ENCODE assay signal across 7 cellular contexts in the genomic region with DNA sequence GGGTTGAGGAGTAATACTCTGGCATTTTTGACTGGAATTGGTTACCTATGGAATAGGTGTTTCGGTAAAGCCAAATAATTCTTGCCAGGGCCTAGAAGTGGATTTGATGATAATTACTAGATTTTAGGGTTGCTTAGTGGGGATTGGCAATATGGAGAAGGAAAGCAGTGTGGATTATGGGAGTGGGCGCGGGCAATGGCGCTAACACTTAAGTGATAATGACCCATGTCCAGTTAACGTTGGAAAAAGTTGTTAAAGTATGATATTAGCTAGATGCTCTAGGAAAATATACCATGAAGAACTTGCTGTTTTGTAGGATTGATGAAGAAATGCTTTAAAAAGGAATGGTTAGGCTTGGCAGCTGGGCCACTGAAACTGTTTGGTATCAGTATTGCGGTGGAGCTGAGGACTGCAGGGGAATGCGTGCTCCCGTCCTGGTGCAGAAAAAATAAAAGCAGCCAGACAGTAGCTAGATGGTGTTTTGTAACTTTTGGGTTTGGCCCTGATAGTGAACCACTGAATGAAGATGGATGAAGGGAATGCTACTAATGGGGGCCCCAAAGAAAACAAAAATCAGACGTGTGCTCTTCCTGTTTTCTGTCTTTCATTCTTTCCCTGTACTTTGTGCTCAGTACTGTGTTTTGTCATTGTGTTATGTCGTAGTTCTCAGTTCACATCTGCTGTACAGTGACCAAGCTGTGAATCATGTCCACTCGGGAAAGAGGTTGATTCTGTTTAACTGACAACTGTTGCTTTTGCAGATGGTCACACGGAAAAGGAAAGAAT. TPM values are rescaled to one million over a fixed set of nuclear protein-coding genes. Genes with fewer than 3 reads are reported as not detected.
DNase-seq lines count a peak whose midpoint lies in the region; TF ChIP-seq lines count a peak whose summit lies in the region.

No MANE protein-coding gene starts in this region.

- in situ Hi-C loops in GM23248 (cut with MboI) = no loop called here

- H3K4me3 ChIP-seq in GM12865 (ENCODE audit: low read depth, low read length) (peak overlapping the region; percentile 87), GM23248 (peak overlapping the region; percentile 92), foreskin fibroblast (ENCODE audit: low read depth in 1 of 2, low read length in 2 of 2) (peak overlapping the region; percentile 78 to 94), neutrophil (ENCODE audit: low read depth in 1 of 2, low read length in 1 of 2) (peak overlapping the region; percentile 88 to 96)

- DNase-seq in GM12865 (ENCODE audit: low read depth) (peak; percentile 42), GM23248 (peak; percentile 82), M059J (ENCODE audit: low read depth) (peak; percentile 47), foreskin fibroblast (peak; percentile 44 to 73), NCI-H2196 treated with DMSO at 0.1 percent for 48 hours (lab: John Stamatoyannopoulos, UW; ENCODE audit: unreplicated experiment) (no peak)
- peak; percentile 35 for DNase-seq in activated T-cell treated with anti-CD3 and anti-CD28 coated beads, Interleukin-2, amount 50 U/mL, for 24 hours

- H3K36me3 ChIP-seq in GM23248 (ENCODE audit: low read depth) = no peaks in the 10 kb centered on the region
- H3K36me3 ChIP-seq in neutrophil = no peaks in the 10 kb centered on the region

- peak overlapping the region; percentile 86 for H2AFZ ChIP-seq in GM23248

- H3K4me2 ChIP-seq in GM23248 (ENCODE audit: unreplicated experiment) = peak overlapping the region; percentile 89

- peaks cover 29% of the 10 kb centered on the region for H3F3A ChIP-seq in GM23248 (ENCODE audit: insufficient read depth)

- H3K9me3 Mint-ChIP-seq in activated T-cell treated with anti-CD3 and anti-CD28 coated beads, Interleukin-2, amount 50 U/mL, for 24 hours = no peaks in the 10 kb centered on the region

- peaks cover 31% of the 10 kb centered on the region for H3K4me1 Mint-ChIP-seq in activated T-cell treated with anti-CD3 and anti-CD28 coated beads, Interleukin-2, amount 50 U/mL, for 24 hours (ENCODE audit: low read depth)

- WGBS in GM23248 (ENCODE audit: low coverage in 1 of 2, low lambda C conversion rate in 2 of 2, missing lambda C conversion rate in 2 of 2), 2 experiments = 0 to 2% methylated on average over 12 of the region's 12 CpGs

- H3K27me3 ChIP-seq in GM23248 (replicated peaks; ENCODE audit: insufficient read depth) = no peaks in the 10 kb centered on the region; the same call in 1 of the 2 replicates
- H3K27me3 ChIP-seq in neutrophil = peaks cover 21% of the 10 kb centered on the region

- peak overlapping the region; percentile 90 for H3K4me3 Mint-ChIP-seq in activated T-cell treated with anti-CD3 and anti-CD28 coated beads, Interleukin-2, amount 50 U/mL, for 24 hours

- no peak for TF ChIP-seq CTCF in GM12865 (IDR thresholded peaks at IDR 0.05; ENCODE audit: insufficient read depth, low read depth, low read length, missing control alignments)
- no peak for TF ChIP-seq CTCF in foreskin fibroblast (IDR thresholded peaks at IDR 0.05; ENCODE audit: low read depth, low read length)
- TF ChIP-seq CTCF in neutrophil (IDR thresholded peaks at IDR 0.05) = no peak

- H3K36me3 Mint-ChIP-seq in activated T-cell treated with anti-CD3 and anti-CD28 coated beads, Interleukin-2, amount 50 U/mL, for 24 hours (ENCODE audit: low read depth) = peaks cover 12% of the 10 kb centered on the region

- H3K27me3 Mint-ChIP-seq in activated T-cell treated with anti-CD3 and anti-CD28 coated beads, Interleukin-2, amount 50 U/mL, for 24 hours = no peaks in the 10 kb centered on the region

- no peaks in the 10 kb centered on the region for H3K9me2 ChIP-seq in GM23248 (ENCODE audit: insufficient read depth)

- H3K9me3 ChIP-seq in GM23248 (ENCODE audit: low read depth) = no peaks in the 10 kb centered on the region
- H3K9me3 ChIP-seq in neutrophil = no peaks in the 10 kb centered on the region

- H3K27ac ChIP-seq in GM23248 = peak overlapping the region; percentile 59
- peak overlapping the region; percentile 76 for H3K27ac ChIP-seq in neutrophil

- peaks cover 48% of the 10 kb centered on the region for H3K79me2 ChIP-seq in GM23248 (ENCODE audit: insufficient read depth)

- peak overlapping the region; percentile 92 for H3K27ac Mint-ChIP-seq in activated T-cell treated with anti-CD3 and anti-CD28 coated beads, Interleukin-2, amount 50 U/mL, for 24 hours

- H3K9ac ChIP-seq in GM23248 = peak overlapping the region; percentile 73

- H4K20me1 ChIP-seq in GM23248 (ENCODE audit: insufficient read depth) = no peaks in the 10 kb centered on the region

- H3K4me1 ChIP-seq in GM23248 (ENCODE audit: insufficient read depth) (peaks cover 11% of the 10 kb centered on the region; the same call in 1 of the 2 replicates), neutrophil (ENCODE audit: control insufficient read depth in 1 of 2, insufficient read depth in 1 of 2, low read depth in 1 of 2, low read length in 1 of 2) (peaks cover 21 to 28% of the 10 kb centered on the region in 2 experiments)

RNA-seq across cellular contexts. Expression of gene INSIG2, which starts 0.9 kb away (rescaled TPM):
- 13.0 and 21.0 TPM in 2 replicates for total RNA-seq in GM23248 (2014; rRNA removed; shearing (Covaris generic))
- polyA plus RNA-seq in GM23248 (2016; fragmentation: Nextera tagmentation; extraction: Ambion mirVana) = 35.6 and 36.1 TPM in 2 replicates
- 6.7 and 9.4 TPM in 2 replicates for total RNA-seq in M059J (2014; rRNA removed; shearing (Covaris generic))
